10 cellular contexts compared by ENCODE assay signal in genomic region chr1:99728494-99729235, GRCh38. TPM values are rescaled to one million over a fixed set of nuclear protein-coding genes. Genes with fewer than 3 reads are reported as not detected.
DNase-seq lines count a peak whose midpoint lies in the region; ATAC-seq and TF ChIP-seq lines count a peak whose summit lies in the region.
"Had no signal": no experiment of that assay in that cellular context is flagged by ENCODE, and none has a peak within 500 bp of the region (broad histone marks: within the 10 kb centered on the region; RNA-seq: fewer than 3 reads in every experiment).

No MANE protein-coding gene starts in this region.

- H3K36me3 ChIP-seq in endodermal cell (ENCODE audit: control insufficient read depth, insufficient read depth, low read length), result peaks cover 20% of the 10 kb centered on the region

- no peaks in the 10 kb centered on the region for H3K27me3 ChIP-seq in endodermal cell (ENCODE audit: control insufficient read depth, insufficient read depth, low read length, poor library complexity, severe bottlenecking)

- H3K27ac Mint-ChIP-seq in endodermal cell, result no peak overlapping the region
- H3K27ac Mint-ChIP-seq: dendritic cell treated with granulocyte-macrophage colony-stimulating factor and Interleukin-4, amounts not matched to agents 40 ng/mL and 50 ng/mL, for 4 days; stimulated activated naive B cell treated with anti-CD40 and anti-IgM and Interleukin-4, amounts not matched to agents 10 μg/mL and 1 μg/mL and 100 μg/mL, for 72 hours had no signal

- H3K27ac ChIP-seq in endodermal cell (ENCODE audit: low read depth, low read length), result no peak overlapping the region

- no peak overlapping the region for H3K9ac ChIP-seq in endodermal cell (ENCODE audit: extremely low read depth, low read length, poor library complexity, severe bottlenecking)

- H3K9me3 ChIP-seq in endodermal cell (ENCODE audit: control insufficient read depth, low read length), result no peaks in the 10 kb centered on the region

- WGBS in endodermal cell (ENCODE audit: insufficient coverage in 1 of 2, insufficient read length in 1 of 2), 2 experiments, result 90 to 97% methylated on average over 2 to 4 of the region's 4 CpGs

- H3K4me1 Mint-ChIP-seq in endodermal cell, result peaks cover 24% of the 10 kb centered on the region

- no peak overlapping the region for H3K4me3 ChIP-seq in endodermal cell (ENCODE audit: low read length)

- peaks cover 3% of the 10 kb centered on the region for H3K4me1 ChIP-seq in endodermal cell (ENCODE audit: control insufficient read depth, insufficient read depth, low read length)

- H3K27me3 Mint-ChIP-seq in endodermal cell (ENCODE audit: insufficient read depth), result no peaks in the 10 kb centered on the region
- H3K27me3 Mint-ChIP-seq: dendritic cell treated with granulocyte-macrophage colony-stimulating factor and Interleukin-4, amounts not matched to agents 40 ng/mL and 50 ng/mL, for 4 days; stimulated activated naive B cell treated with anti-CD40 and anti-IgM and Interleukin-4, amounts not matched to agents 10 μg/mL and 1 μg/mL and 100 μg/mL, for 72 hours had no signal

- peaks cover 7% of the 10 kb centered on the region for H3K36me3 Mint-ChIP-seq in endodermal cell (ENCODE audit: low read depth)
- H3K36me3 Mint-ChIP-seq: stimulated activated naive B cell treated with anti-CD40 and anti-IgM and Interleukin-4, amounts not matched to agents 10 μg/mL and 1 μg/mL and 100 μg/mL, for 72 hours had no signal

- H3K9me3 Mint-ChIP-seq in endodermal cell, result no peaks in the 10 kb centered on the region
- H3K9me3 Mint-ChIP-seq: dendritic cell treated with granulocyte-macrophage colony-stimulating factor and Interleukin-4, amounts not matched to agents 40 ng/mL and 50 ng/mL, for 4 days; stimulated activated naive B cell treated with anti-CD40 and anti-IgM and Interleukin-4, amounts not matched to agents 10 μg/mL and 1 μg/mL and 100 μg/mL, for 72 hours had no signal

- H3K4me3 Mint-ChIP-seq in endodermal cell, result no peak overlapping the region
- H3K4me3 Mint-ChIP-seq: dendritic cell treated with granulocyte-macrophage colony-stimulating factor and Interleukin-4, amounts not matched to agents 40 ng/mL and 50 ng/mL, for 4 days; stimulated activated naive B cell treated with anti-CD40 and anti-IgM and Interleukin-4, amounts not matched to agents 10 μg/mL and 1 μg/mL and 100 μg/mL, for 72 hours had no signal

- peak; percentile 86 for TF ChIP-seq CTCF in endodermal cell (conservative IDR thresholded peaks at IDR 0.05)

- DNase-seq in 8988T, result peak; percentile 20
- DNase-seq in NCI-H1694 (lab: John Stamatoyannopoulos, UW), result peak; percentile 30
- DNase-seq in endodermal cell, result peak; percentile 76
- peak; percentile 52 for DNase-seq in pulmonary artery endothelial cell (ENCODE audit: low read depth, low spot score)
- no peak for DNase-seq in SIG-M5 (lab: John Stamatoyannopoulos, UW)
- no peak for DNase-seq in GF-D8 (lab: John Stamatoyannopoulos, UW)
- DNase-seq: stimulated activated naive B cell treated with anti-CD40 and anti-IgM and Interleukin-4, amounts not matched to agents 10 μg/mL and 1 μg/mL and 100 μg/mL, for 72 hours had no signal

- peak; percentile 64 for ATAC-seq in GM18519 (IDR thresholded peaks at IDR 0.05; ENCODE audit: low FRiP score, unreplicated experiment)
- no peak for ATAC-seq in GM19467 (IDR thresholded peaks at IDR 0.05; ENCODE audit: unreplicated experiment)

RNA-seq across cellular contexts. Expression of gene FRRS1, which starts 37.8 kb away (rescaled TPM):
- total RNA-seq in endodermal cell (10 to 100 TPM in 1 of 2 donors, 1 to 10 TPM in 1; 9.9 to 24.4 TPM), pulmonary artery endothelial cell (1.4 and 3.0 TPM in 2 replicates)
- polyA plus RNA-seq in endodermal cell (2013, experiment 1 of 2), result 7.9 TPM
- 8.3 TPM for polyA plus RNA-seq in endodermal cell (2013, experiment 2 of 2)

Comparison
In these comparisons a context has a peak if more than half of its experiments do, and no peak if none do; other contexts are left out.
1. DNase-seq: peak in 8988T (single experiment), NCI-H1694 (single experiment), endodermal cell (single experiment) and pulmonary artery endothelial cell (single experiment); none in SIG-M5 (single experiment) and GF-D8 (single experiment).